3 cellular contexts compared by ENCODE assay signal in genomic region chr1:38978245-38978542, GRCh38. TPM values are rescaled to one million over a fixed set of nuclear protein-coding genes. Genes with fewer than 3 reads are reported as not detected.
"Had no signal": no experiment of that assay in that cellular context is flagged by ENCODE, and none has a peak within 500 bp of the region (broad histone marks: within the 10 kb centered on the region; RNA-seq: fewer than 3 reads in every experiment).

No MANE protein-coding gene starts in this region.

RNA-seq across cellular contexts. Expression of gene RHBDL2, which starts 36.6 kb away (rescaled TPM):
- total RNA-seq: natural killer cell, psoas muscle had no signal
- polyA plus RNA-seq: aorta had no signal
